17 cellular contexts compared by ENCODE assay signal in genomic region chr7:6616854-6617643, GRCh38. TPM values are rescaled to one million over a fixed set of nuclear protein-coding genes. Genes with fewer than 3 reads are reported as not detected.
A peak's percentile ranks its signal among the peaks of the same experiment; 100 is the strongest.
DNase-seq lines count a peak whose midpoint lies in the region; ATAC-seq and TF ChIP-seq lines count a peak whose summit lies in the region.
"Had no signal": no experiment of that assay in that cellular context is flagged by ENCODE, and none has a peak within 500 bp of the region (broad histone marks: within the 10 kb centered on the region; RNA-seq: fewer than 3 reads in every experiment).

No MANE protein-coding gene starts in this region.

- TF ChIP-seq CTCF in type B pancreatic cell (conservative IDR thresholded peaks at IDR 0.05) (no peak), psoas muscle (IDR thresholded peaks at IDR 0.05) (no peak)

- H3K4me1 ChIP-seq in mesenchymal stem cell (ENCODE audit: control insufficient read depth, insufficient read depth, low read depth, low read length): peaks cover 12% of the 10 kb centered on the region
- H3K4me1 ChIP-seq in psoas muscle: peaks cover 3% of the 10 kb centered on the region

- H2BK5ac ChIP-seq in mesenchymal stem cell (ENCODE audit: low read depth, low read length, poor library complexity, severe bottlenecking): no peak overlapping the region

- no peaks in the 10 kb centered on the region for H3K9me3 ChIP-seq in T-helper 17 cell (ENCODE audit: control insufficient read depth, low read length, poor library complexity, severe bottlenecking)
- H3K9me3 ChIP-seq in mesenchymal stem cell (ENCODE audit: control insufficient read depth, low read length): no peaks in the 10 kb centered on the region
- no peaks in the 10 kb centered on the region for H3K9me3 ChIP-seq in psoas muscle
- H3K9me3 ChIP-seq: spleen had no signal

- DNase-seq in activated T-cell treated with anti-CD3 and anti-CD28 coated beads, Interleukin-2, amount 50 U/mL, for 4 hours: no peak
- no peak for DNase-seq in activated T-cell treated with anti-CD3 and anti-CD28 coated beads, Interleukin-2, amount 50 U/mL, for 1 hour
- DNase-seq in T-helper 17 cell (no peak), mesenchymal stem cell (no peak), type B pancreatic cell (ENCODE audit: extremely low spot score, unreplicated experiment) (no peak), NCI-H345 treated with DMSO at 0.1 percent for 48 hours (lab: John Stamatoyannopoulos, UW; ENCODE audit: unreplicated experiment) (no peak), psoas muscle (no peak)
- no peak for DNase-seq in effector CD8-positive, alpha-beta T cell (lab: John Stamatoyannopoulos, UW)
- DNase-seq: activated CD8-positive, alpha-beta memory T cell treated with anti-CD3 and anti-CD28 coated beads for 24 hours; activated effector memory CD4-positive, alpha-beta T cell treated with Interleukin-2 at 50 U/mL for 16 hours; EL; HFFc6; NCI-H187 treated with DMSO at 0.1 percent for 48 hours; NCI-H446 treated with DMSO at 0.1 percent for 48 hours; spleen; trophoblast cell; WERI-Rb-1 had no signal

- WGBS in mesenchymal stem cell: 95% methylated on average over 20 of the region's 20 CpGs
- WGBS in psoas muscle, 3 donors: 87 to 91% (median 87%) methylated on average over 20 of the region's 20 CpGs

- no peak for ATAC-seq in activated T-cell treated with anti-CD3 and anti-CD28 coated beads, Interleukin-2, amount 50 U/mL, for 4 hours
- ATAC-seq in T-helper 17 cell (no peak), psoas muscle (no peak)

- no peak overlapping the region for H3K14ac ChIP-seq in mesenchymal stem cell (ENCODE audit: low read length in 2 of 2)

- H4K8ac ChIP-seq in mesenchymal stem cell (ENCODE audit: low read length): peak overlapping the region; percentile 9

- no peak overlapping the region for H2AFZ ChIP-seq in mesenchymal stem cell (ENCODE audit: low read depth, low read length)

- peak overlapping the region; percentile 30 for H4K91ac ChIP-seq in mesenchymal stem cell (ENCODE audit: low read length)

- no peak overlapping the region for H2BK120ac ChIP-seq in mesenchymal stem cell (ENCODE audit: low read depth, low read length)

- H3K9ac ChIP-seq in mesenchymal stem cell (ENCODE audit: low read length): no peak overlapping the region

- no peaks in the 10 kb centered on the region for H3K9me3 Mint-ChIP-seq in activated T-cell treated with anti-CD3 and anti-CD28 coated beads, Interleukin-2, amount 50 U/mL, for 4 hours
- H3K9me3 Mint-ChIP-seq in type B pancreatic cell: no peaks in the 10 kb centered on the region
- H3K9me3 Mint-ChIP-seq: HFFc6 had no signal

- H3K4me3 ChIP-seq in mesenchymal stem cell (ENCODE audit: insufficient read depth in 1 of 2, low read depth in 1 of 2, low read length in 2 of 2): no peak overlapping the region
- no peak overlapping the region for H3K4me3 ChIP-seq in psoas muscle

- no peak overlapping the region for H3K4me2 ChIP-seq in mesenchymal stem cell (ENCODE audit: low read length, poor library complexity, severe bottlenecking)

- intact Hi-C loops in psoas muscle (cut with DNase I): no loop called here

- H3K27me3 ChIP-seq in mesenchymal stem cell (ENCODE audit: control insufficient read depth in 1 of 2, insufficient read depth in 1 of 2, low read length in 2 of 2): peaks cover 32 to 76% of the 10 kb centered on the region in 2 experiments
- H3K27me3 ChIP-seq in psoas muscle (ENCODE audit: insufficient read depth in 3 of 3, low read length in 2 of 3): no peaks in the 10 kb centered on the region

- no peak overlapping the region for H3K23ac ChIP-seq in mesenchymal stem cell (ENCODE audit: low read length in 2 of 2)

- no peak overlapping the region for H2AK5ac ChIP-seq in mesenchymal stem cell (ENCODE audit: low read length, severe bottlenecking)

- peak overlapping the region; percentile 58 for H3K4me3 Mint-ChIP-seq in activated T-cell treated with anti-CD3 and anti-CD28 coated beads, Interleukin-2, amount 50 U/mL, for 4 hours
- peak overlapping the region; percentile 58 for H3K4me3 Mint-ChIP-seq in T-helper 17 cell
- H3K4me3 Mint-ChIP-seq in type B pancreatic cell: peak overlapping the region; percentile 77
- H3K4me3 Mint-ChIP-seq: HFFc6 had no signal

- no peak overlapping the region for H3K4ac ChIP-seq in mesenchymal stem cell (ENCODE audit: low read depth in 1 of 2, low read length in 2 of 2)

- H2BK15ac ChIP-seq in mesenchymal stem cell (ENCODE audit: low read depth, poor library complexity, severe bottlenecking): no peak overlapping the region

- H3K4me1 Mint-ChIP-seq in activated T-cell treated with anti-CD3 and anti-CD28 coated beads, Interleukin-2, amount 50 U/mL, for 4 hours (ENCODE audit: low read depth): peaks cover 31% of the 10 kb centered on the region
- H3K4me1 Mint-ChIP-seq in T-helper 17 cell (peaks cover 13% of the 10 kb centered on the region), type B pancreatic cell (ENCODE audit: unreplicated experiment) (peaks cover 4% of the 10 kb centered on the region)

- H3K36me3 ChIP-seq in mesenchymal stem cell (ENCODE audit: control insufficient read depth in 1 of 2, insufficient read depth in 2 of 2, low read depth in 1 of 2, low read length in 2 of 2) (peaks cover 0 to 11% of the 10 kb centered on the region in 2 experiments), psoas muscle (ENCODE audit: insufficient read depth in 1 of 2, low read depth in 1 of 2) (peaks cover 0 to 9% of the 10 kb centered on the region in 2 donors)

- no peak overlapping the region for H2BK12ac ChIP-seq in mesenchymal stem cell (ENCODE audit: low read length in 2 of 2)

- peaks cover 7% of the 10 kb centered on the region for H3K36me3 Mint-ChIP-seq in activated T-cell treated with anti-CD3 and anti-CD28 coated beads, Interleukin-2, amount 50 U/mL, for 4 hours (ENCODE audit: insufficient read depth)
- peaks cover 3% of the 10 kb centered on the region for H3K36me3 Mint-ChIP-seq in T-helper 17 cell (ENCODE audit: low read depth)
- peaks cover 4% of the 10 kb centered on the region for H3K36me3 Mint-ChIP-seq in type B pancreatic cell

- no peaks in the 10 kb centered on the region for H3K79me1 ChIP-seq in mesenchymal stem cell (replicated peaks; ENCODE audit: low read length, poor library complexity, severe bottlenecking)

- H3K18ac ChIP-seq in mesenchymal stem cell (ENCODE audit: low read depth in 1 of 2, low read length in 2 of 2): no peak overlapping the region

- H3K27ac Mint-ChIP-seq in T-helper 17 cell: peak overlapping the region; percentile 69
- no peak overlapping the region for H3K27ac Mint-ChIP-seq in type B pancreatic cell
- H3K27ac Mint-ChIP-seq: HFFc6 had no signal

- no peak overlapping the region for H3K27ac ChIP-seq in mesenchymal stem cell (ENCODE audit: low read length, poor library complexity, severe bottlenecking)
- H3K27ac ChIP-seq in psoas muscle: no peak overlapping the region

- H3K27me3 Mint-ChIP-seq in activated T-cell treated with anti-CD3 and anti-CD28 coated beads, Interleukin-2, amount 50 U/mL, for 4 hours (ENCODE audit: low read depth): peaks cover 5% of the 10 kb centered on the region
- H3K27me3 Mint-ChIP-seq in T-helper 17 cell (peaks cover 12% of the 10 kb centered on the region), type B pancreatic cell (peaks cover 3% of the 10 kb centered on the region)

RNA-seq across cellular contexts. Expression of gene ZNF853, which starts 1.6 kb away (rescaled TPM):
- total RNA-seq in activated T-cell treated with anti-CD3 and anti-CD28 coated beads, Interleukin-2, amount 50 U/mL, for 4 hours: 1 to 10 TPM; 2.2 to 3.5 (median 3.0) TPM
- total RNA-seq in T-helper 17 cell: 1 to 10 TPM in 1 of 2 donors, under 1 TPM in 1; 0.85 to 1.1 TPM
- 1.0 TPM for polyA plus RNA-seq in mesenchymal stem cell (2013, experiment 1 of 2)
- polyA plus RNA-seq in mesenchymal stem cell (2013, experiment 2 of 2): 1.00 TPM
- 5.0 and 9.2 TPM in 2 replicates for total RNA-seq in type B pancreatic cell (ENCODE audit: low replicate concordance)
- total RNA-seq in psoas muscle: 10 to 100 TPM in 3 of 4 donors, 1 to 10 TPM in 1; 7.0 to 10.5 (median 10.4) TPM
- polyA plus RNA-seq in psoas muscle: 1 to 10 TPM; 4.4 to 7.8 (median 6.7) TPM

RNA-seq across cellular contexts. Expression of gene ZNF316, which starts 20.1 kb away (rescaled TPM):
- 10 to 100 TPM; 30.9 to 32.6 (median 32.1) TPM for total RNA-seq in activated T-cell treated with anti-CD3 and anti-CD28 coated beads, Interleukin-2, amount 50 U/mL, for 4 hours
- total RNA-seq in T-helper 17 cell (10 to 100 TPM; 37.1 to 39.9 TPM), type B pancreatic cell (ENCODE audit: low replicate concordance) (37.1 and 46.8 TPM in 2 replicates), psoas muscle (10 to 100 TPM; 13.9 to 21.7 (median 19.2) TPM)
- polyA plus RNA-seq in mesenchymal stem cell (2013, experiment 1 of 2): 6.9 TPM
- polyA plus RNA-seq in mesenchymal stem cell (2013, experiment 2 of 2): 6.4 TPM
- polyA plus RNA-seq in psoas muscle: 10 to 100 TPM in 2 of 3 donors, 1 to 10 TPM in 1; 9.4 to 17.8 (median 12.7) TPM

RNA-seq across cellular contexts. Expression of gene INTS15, which starts 27.2 kb away (rescaled TPM):
- total RNA-seq in activated T-cell treated with anti-CD3 and anti-CD28 coated beads, Interleukin-2, amount 50 U/mL, for 4 hours: 10 to 100 TPM; 51.4 to 60.1 (median 59.1) TPM
- 10 to 100 TPM; 50.5 to 50.7 TPM for total RNA-seq in T-helper 17 cell
- polyA plus RNA-seq in mesenchymal stem cell (2013, experiment 1 of 2): 15.4 TPM
- polyA plus RNA-seq in mesenchymal stem cell (2013, experiment 2 of 2): 15.4 TPM
- 35.8 and 44.1 TPM in 2 replicates for total RNA-seq in type B pancreatic cell (ENCODE audit: low replicate concordance)
- 10 to 100 TPM; 14.1 to 26.3 (median 21.3) TPM for total RNA-seq in psoas muscle
- polyA plus RNA-seq in psoas muscle: 10 to 100 TPM; 20.3 to 46.0 (median 25.6) TPM

RNA-seq across cellular contexts. Expression of gene ZDHHC4, which starts 39.8 kb away (rescaled TPM):
- total RNA-seq in activated T-cell treated with anti-CD3 and anti-CD28 coated beads, Interleukin-2, amount 50 U/mL, for 4 hours: 10 to 100 TPM; 23.6 to 33.5 (median 27.5) TPM
- total RNA-seq in T-helper 17 cell (10 to 100 TPM; 19.1 to 20.6 TPM), type B pancreatic cell (ENCODE audit: low replicate concordance) (62.0 and 67.9 TPM in 2 replicates), psoas muscle (10 to 100 TPM; 46.7 to 60.1 (median 56.1) TPM)
- polyA plus RNA-seq in mesenchymal stem cell (2013, experiment 1 of 2): 48.8 TPM
- polyA plus RNA-seq in mesenchymal stem cell (2013, experiment 2 of 2): 54.1 TPM
- polyA plus RNA-seq in psoas muscle: 100 to 1,000 TPM in 1 of 3 donors, 10 to 100 TPM in 2; 60.0 to 112 (median 78.1) TPM
